ENCODE assay signal across 9 cellular contexts in the genomic region with DNA sequence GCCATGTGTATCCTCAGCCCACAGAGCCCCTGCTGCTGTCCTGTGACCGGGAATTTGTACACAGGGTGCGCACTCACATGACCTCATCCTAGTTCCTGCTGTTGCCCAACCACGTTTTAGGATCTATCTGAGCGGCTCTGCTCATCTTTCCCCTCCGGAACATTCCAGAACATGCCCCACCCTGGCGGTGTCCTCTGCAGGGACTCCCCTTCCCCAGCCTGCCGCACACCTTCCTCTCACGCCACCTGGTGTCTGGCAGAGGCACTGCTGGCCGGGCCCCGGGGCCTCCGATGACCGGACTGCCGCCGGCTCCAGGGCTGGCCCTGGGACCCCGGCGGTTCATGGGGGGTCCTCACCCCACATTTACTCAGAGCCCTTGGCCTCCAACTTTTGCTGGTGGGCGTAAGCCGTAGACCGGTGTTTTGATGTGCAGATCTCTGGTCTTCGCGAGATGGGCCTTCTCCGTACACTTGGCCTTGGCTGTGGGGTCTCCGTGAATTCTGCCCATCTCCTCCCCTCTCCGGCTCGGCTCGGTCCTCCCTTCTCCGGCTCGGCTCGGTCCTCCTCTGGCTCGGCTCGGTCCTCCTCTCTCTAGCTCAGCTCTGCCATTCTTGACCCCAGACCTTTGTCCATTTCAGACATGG. TPM values are rescaled to one million over a fixed set of nuclear protein-coding genes. Genes with fewer than 3 reads are reported as not detected.
DNase-seq lines count a peak whose midpoint lies in the region; ATAC-seq and TF ChIP-seq lines count a peak whose summit lies in the region.
"Had no signal": no experiment of that assay in that cellular context is flagged by ENCODE, and none has a peak within 500 bp of the region (broad histone marks: within the 10 kb centered on the region; RNA-seq: fewer than 3 reads in every experiment).

No MANE protein-coding gene starts in this region.

- no peak overlapping the region for H3K27ac Mint-ChIP-seq in activated naive CD4-positive, alpha-beta T cell treated with anti-CD3 and anti-CD28 coated beads, Interleukin-2, amount 50 U/mL, for 72 hours

- ATAC-seq in Panc1 (peak; percentile 50), GM18870 (IDR thresholded peaks at IDR 0.05; ENCODE audit: unreplicated experiment) (no peak), GM21717 (IDR thresholded peaks at IDR 0.05; ENCODE audit: unreplicated experiment) (no peak)
- ATAC-seq in activated naive CD4-positive, alpha-beta T cell treated with anti-CD3 and anti-CD28 coated beads, Interleukin-2, amount 50 U/mL, for 72 hours = peak; percentile 62 to 66

- CTCF ChIA-PET in Panc1 (lab: Charles Lee) = interaction anchor here (3.2 kb wide), 1 partner anchor 31 kb away, joined by 19 read pairs; no protein-coding TSS in a partner anchor

- H3K4me1 ChIP-seq in Panc1 (ENCODE audit: control insufficient read depth, insufficient read depth, low read length) (peaks cover 14% of the 10 kb centered on the region), right atrium auricular region (no peaks in the 10 kb centered on the region)

- H3K27me3 ChIP-seq in Panc1 (ENCODE audit: control insufficient read depth, insufficient read depth, low read length) (no peaks in the 10 kb centered on the region), right atrium auricular region (no peaks in the 10 kb centered on the region)

- in situ Hi-C loops in Panc1 (cut with HindIII; ENCODE audit: low pct_unique_long_range_greater_than_20kb, low sequenced_read_pairs) = no loop called here

- H3K4me3 ChIP-seq in Panc1 (ENCODE audit: low read depth in 2 of 2, low read length in 2 of 2) (no peak overlapping the region), right atrium auricular region (no peak overlapping the region)

- TF ChIP-seq CTCF in Panc1 (IDR thresholded peaks at IDR 0.05) = peak; percentile 96
- peak; percentile 78 to 94 for TF ChIP-seq CTCF in right atrium auricular region (IDR thresholded peaks at IDR 0.05)

- POLR2A ChIA-PET in Panc1 (lab: Charles Lee) = no interaction called here

- peaks cover 6 to 14% of the 10 kb centered on the region in 2 donors for H3K9me3 Mint-ChIP-seq in activated naive CD4-positive, alpha-beta T cell treated with anti-CD3 and anti-CD28 coated beads, Interleukin-2, amount 50 U/mL, for 72 hours

- peaks cover 8 to 10% of the 10 kb centered on the region in 2 donors for H3K36me3 Mint-ChIP-seq in activated naive CD4-positive, alpha-beta T cell treated with anti-CD3 and anti-CD28 coated beads, Interleukin-2, amount 50 U/mL, for 72 hours

- peak; percentile 68 for DNase-seq in DMS53 (lab: John Stamatoyannopoulos, UW)
- no peak for DNase-seq in DMS53 treated with DMSO at 0.1 percent for 48 hours (lab: John Stamatoyannopoulos, UW; ENCODE audit: unreplicated experiment)
- DNase-seq in Panc1 (ENCODE audit: low read depth, low spot score) = peak; percentile 12
- DNase-seq in activated naive CD4-positive, alpha-beta T cell treated with anti-CD3 and anti-CD28 coated beads, Interleukin-2, amount 50 U/mL, for 72 hours (ENCODE audit: low spot score in 2 of 2) = peak in 1 of 2 donors; percentile 69
- no peak for DNase-seq in right atrium auricular region (ENCODE audit: low spot score)
- peak in 2 of 3 donors; percentile 19 to 27 for DNase-seq in stimulated activated CD4-positive, alpha-beta T cell treated with anti-CD3 and anti-CD28 coated beads, Interleukin-12 subunit alpha, Interleukin-12 subunit beta, amount 100 ng/mL, for 48 hours (ENCODE audit: low read depth in 2 of 3, low spot score in 1 of 3)

- BruUV-seq in Panc1 (replicated peaks; lab: Mats Ljungman, UMichigan) = no TSS peak

- no peaks in the 10 kb centered on the region for H3K36me3 ChIP-seq in Panc1 (ENCODE audit: control insufficient read depth, insufficient read depth, low read length)
- no peaks in the 10 kb centered on the region for H3K36me3 ChIP-seq in right atrium auricular region

- intact Hi-C loops in Panc1 (cut with micrococcal nuclease; ENCODE audit: unreplicated experiment) = loop anchor here (1.0 to 2.0 kb wide), 2 partner anchors 31 to 131 kb away; no protein-coding TSS in a partner anchor

- H3K9me3 ChIP-seq in Panc1 (ENCODE audit: control insufficient read depth, insufficient read depth, low read depth, low read length) (no peaks in the 10 kb centered on the region), right atrium auricular region (peaks cover 0 to 10% of the 10 kb centered on the region in 2 donors)

- no peak overlapping the region for H3K27ac ChIP-seq in Panc1 (ENCODE audit: low read length)
- no peak overlapping the region for H3K27ac ChIP-seq in right atrium auricular region

RNA-seq across cellular contexts. Expression of gene ARHGEF16, which starts 29.5 kb away (rescaled TPM):
- total RNA-seq in Panc1 (2021; ENCODE audit: unreplicated experiment) (10.1 TPM), right atrium auricular region (1 to 10 TPM in 1 of 2 donors, under 1 TPM in 1; 0.22 to 1.5 TPM)
- polyA plus RNA-seq in Panc1 (2012; ENCODE audit: insufficient read length) = 7.8 TPM
- total RNA-seq in activated naive CD4-positive, alpha-beta T cell treated with anti-CD3 and anti-CD28 coated beads, Interleukin-2, amount 50 U/mL, for 72 hours = under 1 TPM in 1 of 2 donors, not detected in 1; 0.46 TPM
- total RNA-seq: T-helper 2 cell treated with Interferon-gamma antibody and Interleukin-4, amounts not matched to agents 100 ng/mL and 5 ng/mL, for 36 hours had no signal

Comparison
In these comparisons a context has a peak if more than half of its experiments do, and no peak if none do; other contexts are left out.
1. DNase-seq: peak in DMS53 (single experiment), Panc1 (single experiment) and stimulated activated CD4-positive, alpha-beta T cell treated with anti-CD3 and anti-CD28 coated beads, Interleukin-12 subunit alpha, Interleukin-12 subunit beta, amount 100 ng/mL, for 48 hours (2 of 3); none in DMS53 treated with DMSO at 0.1 percent for 48 hours (single experiment) and right atrium auricular region (single experiment).
2. ATAC-seq: peak in Panc1 (single experiment) and activated naive CD4-positive, alpha-beta T cell treated with anti-CD3 and anti-CD28 coated beads, Interleukin-2, amount 50 U/mL, for 72 hours (2 of 2); none in GM18870 (single experiment) and GM21717 (single experiment).